In genomic region chr9:134169724-134170401, GRCh38 we compare ENCODE assay signal across 1 cellular context.
TF ChIP-seq lines count a peak whose summit lies in the region.

No MANE protein-coding gene starts in this region.

TF ChIP-seq in IMR-90, 13 proteins besides CTCF, POLR2A, EP300 and RAD21:
- TF ChIP-seq CHD1 (IDR thresholded peaks at IDR 0.05; ENCODE audit: low read depth, low read length) (no peak), MXI1 (IDR thresholded peaks at IDR 0.05; ENCODE audit: borderline replicate concordance, low read depth, low read length) (no peak), RCOR1 (IDR thresholded peaks at IDR 0.05; ENCODE audit: insufficient replicate concordance, low read length) (no peak), MAZ (IDR thresholded peaks at IDR 0.05; ENCODE audit: borderline replicate concordance, low read depth, low read length) (no peak), NFE2L2 (IDR thresholded peaks at IDR 0.05; ENCODE audit: low read depth, low read length) (no peak), BHLHE40 (IDR thresholded peaks at IDR 0.05; ENCODE audit: low read depth, low read length) (no peak), ELK1 (IDR thresholded peaks at IDR 0.05; ENCODE audit: borderline replicate concordance, low read depth, low read length) (no peak), SMC3 (IDR thresholded peaks at IDR 0.05; ENCODE audit: low read depth, low read length) (no peak), USF2 (IDR thresholded peaks at IDR 0.05; ENCODE audit: low read depth, low read length) (no peak), MAFK (IDR thresholded peaks at IDR 0.05; ENCODE audit: low read depth, low read length) (no peak)
